Comparison of ENCODE assay signal across 28 cellular contexts in genomic region chr16:14109077-14109775, GRCh38. TPM values are rescaled to one million over a fixed set of nuclear protein-coding genes. Genes with fewer than 3 reads are reported as not detected.
A peak's percentile ranks its signal among the peaks of the same experiment; 100 is the strongest.
DNase-seq lines count a peak whose midpoint lies in the region; ATAC-seq and TF ChIP-seq lines count a peak whose summit lies in the region.
"Had no signal": no experiment of that assay in that cellular context is flagged by ENCODE, and none has a peak within 500 bp of the region (broad histone marks: within the 10 kb centered on the region; RNA-seq: fewer than 3 reads in every experiment).

No MANE protein-coding gene starts in this region.

- H3K4me1 Mint-ChIP-seq in activated CD4-positive, alpha-beta T cell treated with anti-CD3 and anti-CD28 coated beads for 36 hours: peaks cover 41% of the 10 kb centered on the region
- H3K4me1 Mint-ChIP-seq in activated CD4-positive, alpha-beta T cell treated with anti-CD3 and anti-CD28 coated beads, Interleukin-2, amount 10 ng/mL, durations not matched to agents 7 days and 5 days: peaks cover 20% of the 10 kb centered on the region
- peaks cover 20% of the 10 kb centered on the region for H3K4me1 Mint-ChIP-seq in activated CD8-positive, alpha-beta memory T cell treated with anti-CD3 and anti-CD28 coated beads, Interleukin-2, amount 10 ng/mL, durations not matched to agents 7 days and 5 days

- H3K27me3 ChIP-seq in gastroesophageal sphincter (no peaks in the 10 kb centered on the region), subcutaneous abdominal adipose tissue (ENCODE audit: control insufficient read depth in 5 of 5, insufficient read depth in 4 of 5, low read length in 5 of 5) (no peaks in the 10 kb centered on the region)
- H3K27me3 ChIP-seq: neutrophil, upper lobe of left lung had no signal

- intact Hi-C loops in activated CD4-positive, alpha-beta T cell treated with anti-CD3 and anti-CD28 coated beads for 36 hours (cut with DNase I, micrococcal nuclease): loop anchor here in 1 of 2 experiments (5.0 kb wide), 1 partner anchor 78 kb away; no protein-coding TSS in a partner anchor

- DNase-seq in activated CD4-positive, alpha-beta T cell treated with anti-CD3 and anti-CD28 coated beads for 36 hours: no peak
- DNase-seq in activated CD4-positive, alpha-beta T cell treated with anti-CD3 and anti-CD28 coated beads, Interleukin-2, amount 10 ng/mL, durations not matched to agents 7 days and 5 days: no peak
- peak; percentile 78 for DNase-seq in DMS79 treated with DMSO at 0.1 percent for 48 hours (lab: John Stamatoyannopoulos, UW)
- DNase-seq in SHP77 treated with DMSO at 0.1 percent for 48 hours (lab: John Stamatoyannopoulos, UW): no peak
- no peak for DNase-seq in activated CD8-positive, alpha-beta memory T cell treated with anti-CD3 and anti-CD28 coated beads, Interleukin-2, amount 10 ng/mL, durations not matched to agents 7 days and 5 days
- DNase-seq: activated CD8-positive, alpha-beta T cell treated with anti-CD3 and anti-CD28 coated beads, Interleukin-2, amount 10 ng/mL, durations not matched to agents 7 days and 5 days; activated effector memory CD4-positive, alpha-beta T cell treated with Interleukin-2 at 50 U/mL for 16 hours; amygdala; CD4-positive, alpha-beta memory T cell; KBM-7; left ventricle myocardium superior; MM.1S; naive B cell; NCI-H1105 treated with DMSO at 0.1 percent for 48 hours; NCI-H187 treated with DMSO at 0.1 percent for 48 hours; SIG-M5; stimulated activated CD4-positive, alpha-beta T cell treated with anti-CD3 and anti-CD28 coated beads, Interleukin-15, amount 100 ng/mL, for 24 hours; stimulated activated CD4-positive, alpha-beta T cell treated with anti-CD3 and anti-CD28 coated beads, Interleukin-4, amount 100 ng/mL, for 4 hours; substantia nigra; upper lobe of left lung had no signal

- no peak for TF ChIP-seq CTCF in gastroesophageal sphincter (IDR thresholded peaks at IDR 0.05)

- H3K27ac Mint-ChIP-seq in activated CD4-positive, alpha-beta T cell treated with anti-CD3 and anti-CD28 coated beads for 36 hours: no peak overlapping the region
- no peak overlapping the region for H3K27ac Mint-ChIP-seq in activated CD4-positive, alpha-beta T cell treated with anti-CD3 and anti-CD28 coated beads, Interleukin-2, amount 10 ng/mL, durations not matched to agents 7 days and 5 days
- H3K27ac Mint-ChIP-seq in activated CD8-positive, alpha-beta memory T cell treated with anti-CD3 and anti-CD28 coated beads, Interleukin-2, amount 10 ng/mL, durations not matched to agents 7 days and 5 days: no peak overlapping the region
- H3K27ac Mint-ChIP-seq: activated CD8-positive, alpha-beta T cell treated with anti-CD3 and anti-CD28 coated beads, Interleukin-2, amount 10 ng/mL, durations not matched to agents 7 days and 5 days; activated naive CD4-positive, alpha-beta T cell treated with anti-CD3 and anti-CD28 coated beads, Interleukin-2, amount 50 U/mL, for 72 hours; progenitor cell of endocrine pancreas; T-helper 2 cell treated with Interferon-gamma antibody and Interleukin-4, amounts not matched to agents 5 μg/mL and 100 μg/mL, for 36 hours had no signal

- WGBS in gastroesophageal sphincter (ENCODE audit: low coverage in 1 of 2), 2 donors: 76 to 81% methylated on average over 7 of the region's 7 CpGs

- no peaks in the 10 kb centered on the region for H3K27me3 Mint-ChIP-seq in activated CD4-positive, alpha-beta T cell treated with anti-CD3 and anti-CD28 coated beads for 36 hours
- H3K27me3 Mint-ChIP-seq in activated CD4-positive, alpha-beta T cell treated with anti-CD3 and anti-CD28 coated beads, Interleukin-2, amount 10 ng/mL, durations not matched to agents 7 days and 5 days: no peaks in the 10 kb centered on the region
- H3K27me3 Mint-ChIP-seq in activated CD8-positive, alpha-beta memory T cell treated with anti-CD3 and anti-CD28 coated beads, Interleukin-2, amount 10 ng/mL, durations not matched to agents 7 days and 5 days: no peaks in the 10 kb centered on the region
- H3K27me3 Mint-ChIP-seq: CD4-positive, alpha-beta memory T cell; naive B cell; progenitor cell of endocrine pancreas had no signal

- no peak overlapping the region for H3K9ac ChIP-seq in subcutaneous abdominal adipose tissue (ENCODE audit: low read length in 5 of 5)

- POLR2A ChIA-PET in activated CD4-positive, alpha-beta T cell treated with anti-CD3 and anti-CD28 coated beads for 36 hours (lab: Charles Lee): no interaction called here
- POLR2A ChIA-PET in activated CD4-positive, alpha-beta T cell treated with anti-CD3 and anti-CD28 coated beads, Interleukin-2, amount 10 ng/mL, durations not matched to agents 7 days and 5 days (lab: Charles Lee): no interaction called here

- TF ChIP-seq POLR2A in gastroesophageal sphincter (IDR thresholded peaks at IDR 0.05): no peak

- CTCF ChIA-PET in activated CD4-positive, alpha-beta T cell treated with anti-CD3 and anti-CD28 coated beads for 36 hours (lab: Charles Lee): interaction anchor here (1.2 kb wide), 1 partner anchor 13 kb away, joined by 3 read pairs; no protein-coding TSS in a partner anchor
- CTCF ChIA-PET in activated CD4-positive, alpha-beta T cell treated with anti-CD3 and anti-CD28 coated beads, Interleukin-2, amount 10 ng/mL, durations not matched to agents 7 days and 5 days (lab: Charles Lee): interaction anchor here (0.6 to 1.1 kb wide), 2 partner anchors 46 to 103 kb away, joined by 3 to 6 read pairs; no protein-coding TSS in a partner anchor
- CTCF ChIA-PET in activated CD8-positive, alpha-beta memory T cell treated with anti-CD3 and anti-CD28 coated beads, Interleukin-2, amount 10 ng/mL, durations not matched to agents 7 days and 5 days (lab: Charles Lee): interaction anchor here (0.9 kb wide), 1 partner anchor 13 kb away, joined by 3 read pairs; no protein-coding TSS in a partner anchor

- H3K4me3 Mint-ChIP-seq in activated CD4-positive, alpha-beta T cell treated with anti-CD3 and anti-CD28 coated beads for 36 hours: no peak overlapping the region
- no peak overlapping the region for H3K4me3 Mint-ChIP-seq in activated CD4-positive, alpha-beta T cell treated with anti-CD3 and anti-CD28 coated beads, Interleukin-2, amount 10 ng/mL, durations not matched to agents 7 days and 5 days
- no peak overlapping the region for H3K4me3 Mint-ChIP-seq in activated CD8-positive, alpha-beta memory T cell treated with anti-CD3 and anti-CD28 coated beads, Interleukin-2, amount 10 ng/mL, durations not matched to agents 7 days and 5 days
- H3K4me3 Mint-ChIP-seq: activated CD8-positive, alpha-beta T cell treated with anti-CD3 and anti-CD28 coated beads, Interleukin-2, amount 10 ng/mL, durations not matched to agents 7 days and 5 days; CD4-positive, alpha-beta memory T cell; naive B cell; T-helper 2 cell treated with Interferon-gamma antibody and Interleukin-4, amounts not matched to agents 5 μg/mL and 100 μg/mL, for 36 hours had no signal

- H3K27ac ChIP-seq in gastroesophageal sphincter: peak overlapping the region in 3 of 4 donors; percentile 36 to 59 (median 38)
- peak overlapping the region; percentile 54 for H3K27ac ChIP-seq in subcutaneous abdominal adipose tissue (ENCODE audit: low read depth, low read length)
- H3K27ac ChIP-seq: neutrophil had no signal

- peaks cover 19 to 98% (median 28%) of the 10 kb centered on the region in 3 donors for H3K4me1 ChIP-seq in gastroesophageal sphincter
- H3K4me1 ChIP-seq in subcutaneous abdominal adipose tissue (ENCODE audit: control insufficient read depth in 5 of 5, insufficient read depth in 5 of 5, low read length in 5 of 5): peaks cover 11 to 67% (median 36%) of the 10 kb centered on the region in 5 donors

- ATAC-seq in activated CD4-positive, alpha-beta T cell treated with anti-CD3 and anti-CD28 coated beads for 36 hours: peak; percentile 64
- ATAC-seq in gastroesophageal sphincter (no peak), HG02973 (IDR thresholded peaks at IDR 0.05; ENCODE audit: unreplicated experiment) (no peak)
- no peak for ATAC-seq in activated CD8-positive, alpha-beta memory T cell treated with anti-CD3 and anti-CD28 coated beads, Interleukin-2, amount 10 ng/mL, durations not matched to agents 7 days and 5 days
- ATAC-seq: activated CD8-positive, alpha-beta T cell treated with anti-CD3 and anti-CD28 coated beads, Interleukin-2, amount 10 ng/mL, durations not matched to agents 7 days and 5 days; left ventricle myocardium superior; sciatic nerve had no signal

- H3K36me3 Mint-ChIP-seq in activated CD4-positive, alpha-beta T cell treated with anti-CD3 and anti-CD28 coated beads for 36 hours (ENCODE audit: low read depth): no peaks in the 10 kb centered on the region
- no peaks in the 10 kb centered on the region for H3K36me3 Mint-ChIP-seq in activated CD4-positive, alpha-beta T cell treated with anti-CD3 and anti-CD28 coated beads, Interleukin-2, amount 10 ng/mL, durations not matched to agents 7 days and 5 days (ENCODE audit: low read depth)
- no peaks in the 10 kb centered on the region for H3K36me3 Mint-ChIP-seq in activated CD8-positive, alpha-beta memory T cell treated with anti-CD3 and anti-CD28 coated beads, Interleukin-2, amount 10 ng/mL, durations not matched to agents 7 days and 5 days
- H3K36me3 Mint-ChIP-seq: activated naive CD4-positive, alpha-beta T cell treated with anti-CD3 and anti-CD28 coated beads, Interleukin-2, amount 50 U/mL, for 72 hours; CD4-positive, alpha-beta memory T cell; naive B cell had no signal

- TF ChIP-seq EP300 in gastroesophageal sphincter (IDR thresholded peaks at IDR 0.05): no peak

- H3K4me3 ChIP-seq in gastroesophageal sphincter: no peak overlapping the region
- no peak overlapping the region for H3K4me3 ChIP-seq in subcutaneous abdominal adipose tissue (ENCODE audit: low read depth in 1 of 5, low read length in 5 of 5)
- H3K4me3 ChIP-seq: upper lobe of left lung had no signal

- H3K9me3 Mint-ChIP-seq in activated CD4-positive, alpha-beta T cell treated with anti-CD3 and anti-CD28 coated beads for 36 hours (ENCODE audit: low read depth): no peaks in the 10 kb centered on the region
- H3K9me3 Mint-ChIP-seq in activated CD4-positive, alpha-beta T cell treated with anti-CD3 and anti-CD28 coated beads, Interleukin-2, amount 10 ng/mL, durations not matched to agents 7 days and 5 days: no peaks in the 10 kb centered on the region
- H3K9me3 Mint-ChIP-seq in activated CD8-positive, alpha-beta memory T cell treated with anti-CD3 and anti-CD28 coated beads, Interleukin-2, amount 10 ng/mL, durations not matched to agents 7 days and 5 days (ENCODE audit: low read depth): no peaks in the 10 kb centered on the region
- H3K9me3 Mint-ChIP-seq: activated naive CD4-positive, alpha-beta T cell treated with anti-CD3 and anti-CD28 coated beads, Interleukin-2, amount 50 U/mL, for 72 hours; CD4-positive, alpha-beta memory T cell; naive B cell; T-helper 2 cell treated with Interferon-gamma antibody and Interleukin-4, amounts not matched to agents 5 μg/mL and 100 μg/mL, for 36 hours had no signal

- H3K9me3 ChIP-seq in gastroesophageal sphincter (no peaks in the 10 kb centered on the region), subcutaneous abdominal adipose tissue (ENCODE audit: control insufficient read depth in 5 of 5, low read length in 5 of 5) (no peaks in the 10 kb centered on the region)
- H3K9me3 ChIP-seq: neutrophil, upper lobe of left lung had no signal

- H3K36me3 ChIP-seq in gastroesophageal sphincter (no peaks in the 10 kb centered on the region), subcutaneous abdominal adipose tissue (ENCODE audit: control insufficient read depth in 5 of 5, insufficient read depth in 5 of 5, low read length in 5 of 5) (no peaks in the 10 kb centered on the region)
- H3K36me3 ChIP-seq: neutrophil, upper lobe of left lung had no signal

RNA-seq across cellular contexts. Expression of gene MRTFB, which starts 38.1 kb away (rescaled TPM):
- total RNA-seq in activated CD4-positive, alpha-beta T cell treated with anti-CD3 and anti-CD28 coated beads for 36 hours: 10 to 100 TPM in 1 of 2 experiments, 1 to 10 TPM in 1; 9.6 to 16.9 TPM
- total RNA-seq in activated CD4-positive, alpha-beta T cell treated with anti-CD3 and anti-CD28 coated beads, Interleukin-2, amount 10 ng/mL, durations not matched to agents 7 days and 5 days: 10 to 100 TPM; 17.7 to 21.2 TPM
- total RNA-seq in gastroesophageal sphincter: 10 to 100 TPM; 38.8 to 53.1 (median 41.1) TPM
- total RNA-seq in activated CD8-positive, alpha-beta memory T cell treated with anti-CD3 and anti-CD28 coated beads, Interleukin-2, amount 10 ng/mL, durations not matched to agents 7 days and 5 days: 10 to 100 TPM; 12.1 to 13.3 TPM
